In the genomic region with DNA sequence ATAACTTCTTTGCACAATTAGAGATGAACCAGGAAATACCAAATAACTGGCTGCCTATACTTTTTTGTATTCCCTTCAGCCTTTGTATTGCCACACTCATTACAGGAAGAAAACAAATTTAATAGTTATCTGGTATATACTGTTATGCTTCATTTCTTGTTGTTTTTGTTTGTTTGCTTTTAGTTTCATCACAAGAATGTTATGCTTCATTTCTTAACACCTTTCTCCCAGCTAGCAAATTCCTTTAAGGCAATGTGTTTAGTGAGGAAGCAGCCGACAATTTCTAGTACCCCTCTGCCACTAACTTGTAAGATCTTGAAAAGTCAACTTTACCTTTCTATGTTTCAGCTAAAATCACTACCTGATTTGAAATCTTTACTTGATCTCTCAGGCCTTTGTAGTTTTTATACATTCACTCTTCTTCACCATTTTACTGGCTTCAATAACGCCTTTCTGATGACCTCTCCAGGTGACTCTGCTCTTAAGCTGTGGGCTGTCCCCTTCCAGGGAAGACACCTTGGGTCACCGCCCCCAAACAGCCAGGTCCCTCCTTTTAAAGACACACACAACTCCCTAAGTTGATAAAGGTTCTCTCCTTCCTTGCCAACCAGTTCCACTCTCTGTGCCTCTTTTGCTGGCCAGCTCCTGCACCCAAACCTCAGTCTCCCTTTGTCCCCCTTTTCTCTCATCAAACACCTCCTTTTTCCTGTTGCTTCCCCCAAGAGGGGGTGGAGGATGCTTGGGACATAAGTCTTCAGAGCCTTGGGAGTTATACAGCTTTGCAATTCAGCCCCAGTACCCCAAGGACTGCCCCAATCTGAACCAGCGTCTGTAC, we compare ENCODE assay signal across 8 cellular contexts. TPM values are rescaled to one million over a fixed set of nuclear protein-coding genes. Genes with fewer than 3 reads are reported as not detected.
DNase-seq lines count a peak whose midpoint lies in the region; ATAC-seq, FAIRE-seq and TF ChIP-seq lines count a peak whose summit lies in the region.

No MANE protein-coding gene starts in this region.

- no peaks in the 10 kb centered on the region for H3K9me2 ChIP-seq in DOHH2 (replicated peaks; ENCODE audit: control insufficient read depth, low read length)

- H3K4me3 ChIP-seq in DOHH2 (ENCODE audit: low read length): peak overlapping the region; percentile 100
- H3K4me3 ChIP-seq in GM12878: peak overlapping the region; percentile 65
- peak overlapping the region; percentile 86 for H3K4me3 ChIP-seq in iPS-18a (ENCODE audit: low read length)
- peak overlapping the region; percentile 87 to 94 for H3K4me3 ChIP-seq in small intestine (ENCODE audit: low read depth in 1 of 2, low read length in 2 of 2)

- peak overlapping the region; percentile 98 for H3K4me3 Mint-ChIP-seq in HFFc6

- intact Hi-C loops in GM12878 (cut with micrococcal nuclease; ENCODE audit: unreplicated experiment): no loop called here

- H4K20me1 ChIP-seq in DOHH2 (ENCODE audit: control insufficient read depth, insufficient read depth, low read depth, low read length) (peaks cover 15% of the 10 kb centered on the region; the same call in 1 of the 2 replicates), GM12878 (ENCODE audit: control insufficient read depth, insufficient read depth) (no peaks in the 10 kb centered on the region)

- CTCF ChIA-PET in GM12878 (lab: Yijun Ruan, JAX): interaction anchor here (0.6 to 2.2 kb wide), 6 partner anchors 9 to 512 kb away, joined by 3 to 9 read pairs (median 4); partner anchors contain the start of genes GSS and MYH7B

- DNase-seq in HFFc6: peak; percentile 16
- DNase-seq in NCI-H1436 (lab: John Stamatoyannopoulos, UW): peak; percentile 63
- DNase-seq in T-helper 9 cell: peak; percentile 54
- DNase-seq in GM12878 (ENCODE audit: low read depth, low spot score): peak; percentile 58
- peak; percentile 94 for DNase-seq in small intestine
- no peak for DNase-seq in hippocampal formation (lab: John Stamatoyannopoulos, UW)

- H3K36me3 ChIP-seq in DOHH2 (ENCODE audit: control insufficient read depth, low read length): peaks cover 7% of the 10 kb centered on the region; the same call in 1 of the 2 replicates
- H3K36me3 ChIP-seq in GM12878 (ENCODE audit: control insufficient read depth in 2 of 2, insufficient read depth in 2 of 2, low read length in 1 of 2): no peaks in the 10 kb centered on the region
- no peaks in the 10 kb centered on the region for H3K36me3 ChIP-seq in iPS-18a (ENCODE audit: control insufficient read depth, low read depth, low read length)
- no peaks in the 10 kb centered on the region for H3K36me3 ChIP-seq in small intestine (ENCODE audit: control insufficient read depth in 2 of 2, insufficient read depth in 2 of 2, low read length in 2 of 2)

- no peak for TF ChIP-seq RAD21 in GM12878 (IDR thresholded peaks at IDR 0.05; ENCODE audit: insufficient read depth, low read depth, low read length)

- in situ Hi-C loops in GM12878 (cut with MboI): no loop called here

- H3K9me3 ChIP-seq in DOHH2 (ENCODE audit: control insufficient read depth, insufficient read depth, low read length): no peaks in the 10 kb centered on the region
- no peaks in the 10 kb centered on the region for H3K9me3 ChIP-seq in GM12878 (replicated peaks; ENCODE audit: control insufficient read depth, insufficient read depth, low read length)
- no peaks in the 10 kb centered on the region for H3K9me3 ChIP-seq in iPS-18a (ENCODE audit: control insufficient read depth, low read depth, low read length)
- no peaks in the 10 kb centered on the region for H3K9me3 ChIP-seq in small intestine (ENCODE audit: control insufficient read depth, low read depth)

- WGBS in GM12878 (ENCODE audit: insufficient coverage, insufficient replicate concordance, low lambda C conversion rate, missing lambda C conversion rate): 31% methylated on average over 3 of the region's 4 CpGs
- WGBS in small intestine, 3 donors: 1 to 5% (median 3%) methylated on average over 4 of the region's 4 CpGs

- H3K9ac ChIP-seq in GM12878 (ENCODE audit: control insufficient read depth, insufficient read depth, low read length) (peak overlapping the region; percentile 89), iPS-18a (ENCODE audit: low read length) (peak overlapping the region; percentile 65)

- RAD21 ChIA-PET in GM12878 (lab: Charles Lee; ENCODE audit: unreplicated experiment): interaction anchor here (0.9 to 1.6 kb wide), 3 partner anchors 50 to 104 kb away, joined by 3 read pairs; no protein-coding TSS in a partner anchor

- H3K9me3 Mint-ChIP-seq in HFFc6: no peaks in the 10 kb centered on the region

- H3K27ac Mint-ChIP-seq in HFFc6: peak overlapping the region; percentile 92

- peaks cover 47% of the 10 kb centered on the region for H3K4me1 Mint-ChIP-seq in HFFc6 (ENCODE audit: low read depth)

- no peak for TF ChIP-seq EP300 in GM12878 (IDR thresholded peaks at IDR 0.05; ENCODE audit: borderline replicate concordance in 1 of 2, control insufficient read depth in 1 of 2, low read depth in 2 of 2, low read length in 2 of 2)

- SMC1A ChIA-PET in GM12878 (lab: Charles Lee; ENCODE audit: uncharacterized antibody, unreplicated experiment): interaction anchor here (0.6 to 2.1 kb wide), 4 partner anchors 11 to 1042 kb away, joined by 3 to 5 read pairs (median 3); no protein-coding TSS in a partner anchor

- peaks cover 1% of the 10 kb centered on the region for H3K27me3 Mint-ChIP-seq in HFFc6 (ENCODE audit: insufficient read depth)

- H3K27me3 ChIP-seq in DOHH2 (ENCODE audit: control insufficient read depth, low read length) (no peaks in the 10 kb centered on the region), GM12878 (replicated peaks in 1 of 2; ENCODE audit: control insufficient read depth in 2 of 2, insufficient read depth in 2 of 2, low read length in 1 of 2) (no peaks in the 10 kb centered on the region), iPS-18a (ENCODE audit: control insufficient read depth, insufficient read depth, low read length) (no peaks in the 10 kb centered on the region), small intestine (ENCODE audit: control insufficient read depth in 2 of 2, insufficient read depth in 2 of 2, low read length in 2 of 2) (no peaks in the 10 kb centered on the region)

- TF ChIP-seq CTCF in DOHH2 (IDR thresholded peaks at IDR 0.05; ENCODE audit: low read depth, low read length, poor library complexity, severe bottlenecking) (no peak), HFFc6 (IDR thresholded peaks at IDR 0.05) (no peak), GM12878 (IDR thresholded peaks at IDR 0.05 in 2 of 3, conservative IDR thresholded peaks at IDR 0.05 in 1 of 3; ENCODE audit: control insufficient read depth in 2 of 3, extremely low read depth in 1 of 3, insufficient read depth in 1 of 3, low read depth in 3 of 3, low read length in 3 of 3) (no peak)

- H3F3A ChIP-seq in DOHH2 (ENCODE audit: control insufficient read depth, insufficient read depth): peaks cover 5% of the 10 kb centered on the region; the same call in 1 of the 2 replicates

- peak overlapping the region; percentile 61 for H3K27ac ChIP-seq in DOHH2 (ENCODE audit: low read depth, low read length)
- peak overlapping the region; percentile 86 for H3K27ac ChIP-seq in GM12878 (ENCODE audit: control insufficient read depth, insufficient read depth)
- peak overlapping the region; percentile 15 for H3K27ac ChIP-seq in iPS-18a (ENCODE audit: low read length)
- peak overlapping the region; percentile 87 to 90 for H3K27ac ChIP-seq in small intestine (ENCODE audit: low read depth in 1 of 2, low read length in 1 of 2)

- TF ChIP-seq POLR2A in GM12878 (IDR thresholded peaks at IDR 0.05; ENCODE audit: low read depth, low read length): no peak

- peaks cover 61% of the 10 kb centered on the region for H3K79me2 ChIP-seq in DOHH2 (ENCODE audit: control insufficient read depth, low read length)
- peaks cover 45% of the 10 kb centered on the region for H3K79me2 ChIP-seq in GM12878 (ENCODE audit: control insufficient read depth, insufficient read depth, low read length)

- TSS peak; percentile 74 for BruUV-seq in GM12878 (replicated peaks; lab: Mats Ljungman, UMichigan)

- ATAC-seq in GM12878: peak; percentile 93

- H2AFZ ChIP-seq in GM12878 (ENCODE audit: control insufficient read depth, low read depth, low read length): peak overlapping the region; percentile 85

- H3K36me3 Mint-ChIP-seq in HFFc6 (ENCODE audit: low read depth): peaks cover 12% of the 10 kb centered on the region

- H3K4me1 ChIP-seq in DOHH2 (ENCODE audit: control insufficient read depth, low read length) (peaks cover 31% of the 10 kb centered on the region), GM12878 (ENCODE audit: control insufficient read depth, insufficient read depth, low read length) (no peaks in the 10 kb centered on the region; the same call in 1 of the 2 replicates), iPS-18a (ENCODE audit: control insufficient read depth, low read depth, low read length) (peaks cover 5% of the 10 kb centered on the region), small intestine (ENCODE audit: control insufficient read depth in 2 of 2, insufficient read depth in 1 of 2, low read depth in 1 of 2, low read length in 1 of 2) (peaks cover 4 to 7% of the 10 kb centered on the region in 2 donors)

- H3K4me2 ChIP-seq in DOHH2 (ENCODE audit: low read length) (peak overlapping the region; percentile 90), GM12878 (ENCODE audit: control insufficient read depth, insufficient read depth) (peak overlapping the region; percentile 96)

- POLR2A ChIA-PET in GM12878 (lab: Charles Lee): interaction anchor here (0.5 to 0.9 kb wide), 5 partner anchors 46 to 778 kb away, joined by 3 to 8 read pairs (median 3); partner anchors contain the start of gene TP53INP2

- FAIRE-seq in GM12878 (lab: Jason Lieb, UNC) (peak; percentile 92), small intestine (lab: Jason Lieb, UNC) (no peak)

RNA-seq across cellular contexts. Expression of gene NCOA6, which starts 1.2 kb away (rescaled TPM):
- 10 to 100 TPM; 17.6 to 21.0 (median 18.4) TPM for total RNA-seq in HFFc6 (2021; fragmentation: NEBNext Ultra II Directional; extraction: Animal tissue kit (Norgen Biotek cat#: 25700))
- 34.6 and 35.4 TPM in 2 replicates for total RNA-seq in GM12878 (2013; cell fraction: nucleolus; rRNA removed)
- total RNA-seq in GM12878 (2014; rRNA removed): 6.1 TPM in 2 replicates
- 5.9 and 6.6 TPM in 2 replicates for total RNA-seq in GM12878 (2014; rRNA removed; fragmentation: Illumina TruSeq; extraction: Trizol)
- total RNA-seq in GM12878 (2021): 18.6 and 18.7 TPM in 2 replicates
- polyA plus RNA-seq in GM12878 (2011; ENCODE audit: low read depth): 6.3 TPM
- 9.0 and 11.4 TPM in 2 replicates for polyA plus RNA-seq in GM12878 (2011; rRNA removed)
- 10.5 and 12.0 TPM in 2 replicates for polyA plus RNA-seq in GM12878 (2011; cell fraction: cytosol; rRNA removed)
- 11.1 and 13.2 TPM in 2 replicates for polyA plus RNA-seq in GM12878 (2011; cell fraction: nucleus; rRNA removed)
- 12.4 and 14.0 TPM in 2 replicates for polyA plus RNA-seq in GM12878 (2012)
- polyA plus RNA-seq in GM12878 (2014; fragmentation: Illumina TruSeq; extraction: Trizol): 20.6 and 24.8 TPM in 2 replicates
- polyA plus RNA-seq in GM12878 (2014; fragmentation: Nextera tagmentation; extraction: Ambion mirVana): 10 to 100 TPM in 1 of 2 experiments, 1 to 10 TPM in 1; 8.1 to 14.3 TPM
- 11.6 and 14.3 TPM in 2 replicates for polyA plus RNA-seq in GM12878 (2014; rRNA removed)
- polyA plus RNA-seq in GM12878 (2016; fragmentation: Nextera tagmentation; extraction: Ambion mirVana): 10 to 100 TPM; 13.6 to 14.1 TPM
- polyA minus RNA-seq in GM12878 (2011; rRNA and poly(A)+ RNA removed): 15.9 and 17.9 TPM in 2 replicates
- 12.5 and 12.8 TPM in 2 replicates for polyA minus RNA-seq in GM12878 (2011; cell fraction: cytosol; rRNA and poly(A)+ RNA removed)
- polyA minus RNA-seq in GM12878 (2011; cell fraction: nucleus; rRNA and poly(A)+ RNA removed): 8.0 and 18.2 TPM in 2 replicates
- 10 to 100 TPM; 19.3 to 46.5 (median 33.8) TPM for polyA plus RNA-seq in small intestine

RNA-seq across cellular contexts. Expression of gene GGT7, which starts 48.4 kb away (rescaled TPM):
- 10 to 100 TPM; 13.3 to 17.3 (median 16.1) TPM for total RNA-seq in HFFc6 (2021; fragmentation: NEBNext Ultra II Directional; extraction: Animal tissue kit (Norgen Biotek cat#: 25700))
- 7.4 and 8.8 TPM in 2 replicates for total RNA-seq in GM12878 (2013; cell fraction: nucleolus; rRNA removed)
- total RNA-seq in GM12878 (2014; rRNA removed): 4.5 and 6.7 TPM in 2 replicates
- total RNA-seq in GM12878 (2014; rRNA removed; fragmentation: Illumina TruSeq; extraction: Trizol): 2.2 and 2.5 TPM in 2 replicates
- 12.0 and 14.1 TPM in 2 replicates for total RNA-seq in GM12878 (2021)
- polyA plus RNA-seq in GM12878 (2011; ENCODE audit: low read depth): 4.5 TPM
- polyA plus RNA-seq in GM12878 (2011; rRNA removed): 0.10 and 0.53 TPM in 2 replicates
- polyA plus RNA-seq in GM12878 (2011; cell fraction: cytosol; rRNA removed): 0.49 and 0.62 TPM in 2 replicates
- 2.9 and 3.8 TPM in 2 replicates for polyA plus RNA-seq in GM12878 (2011; cell fraction: nucleus; rRNA removed)
- polyA plus RNA-seq in GM12878 (2012): 9.2 and 13.3 TPM in 2 replicates
- polyA plus RNA-seq in GM12878 (2014; fragmentation: Illumina TruSeq; extraction: Trizol): 1.9 and 5.6 TPM in 2 replicates
- polyA plus RNA-seq in GM12878 (2014; fragmentation: Nextera tagmentation; extraction: Ambion mirVana): under 1 TPM; 0.02 to 0.18 TPM
- polyA plus RNA-seq in GM12878 (2014; rRNA removed): 14.7 and 16.7 TPM in 2 replicates
- 1 to 10 TPM; 5.0 to 7.5 TPM for polyA plus RNA-seq in GM12878 (2016; fragmentation: Nextera tagmentation; extraction: Ambion mirVana)
- 0.22 and 1.2 TPM in 2 replicates for polyA minus RNA-seq in GM12878 (2011; rRNA and poly(A)+ RNA removed)
- polyA minus RNA-seq in GM12878 (2011; cell fraction: cytosol; rRNA and poly(A)+ RNA removed): not detected in 2 replicates
- polyA minus RNA-seq in GM12878 (2011; cell fraction: nucleus; rRNA and poly(A)+ RNA removed): 1.1 and 1.2 TPM in 2 replicates
- polyA plus RNA-seq in small intestine: 10 to 100 TPM in 2 of 3 donors, 1 to 10 TPM in 1; 9.7 to 14.5 (median 12.1) TPM

RNA-seq across cellular contexts. Expression of gene ACSS2, which starts 52.2 kb away (rescaled TPM):
- 10 to 100 TPM; 13.2 to 18.0 (median 15.5) TPM for total RNA-seq in HFFc6 (2021; fragmentation: NEBNext Ultra II Directional; extraction: Animal tissue kit (Norgen Biotek cat#: 25700))
- 13.2 and 19.2 TPM in 2 replicates for total RNA-seq in GM12878 (2013; cell fraction: nucleolus; rRNA removed)
- total RNA-seq in GM12878 (2014; rRNA removed) (31.4 and 34.2 TPM in 2 replicates), GM12878 (2014; rRNA removed; fragmentation: Illumina TruSeq; extraction: Trizol) (25.4 and 26.0 TPM in 2 replicates), GM12878 (2021) (28.1 and 36.5 TPM in 2 replicates)
- 15.4 TPM for polyA plus RNA-seq in GM12878 (2011; ENCODE audit: low read depth)
- polyA plus RNA-seq in GM12878 (2011; rRNA removed) (2.8 and 3.1 TPM in 2 replicates), GM12878 (2014; fragmentation: Illumina TruSeq; extraction: Trizol) (28.6 and 34.0 TPM in 2 replicates), GM12878 (2014; fragmentation: Nextera tagmentation; extraction: Ambion mirVana) (10 to 100 TPM; 11.1 to 15.9 TPM), GM12878 (2014; rRNA removed) (32.4 and 37.2 TPM in 2 replicates), GM12878 (2016; fragmentation: Nextera tagmentation; extraction: Ambion mirVana) (10 to 100 TPM; 19.2 to 22.9 TPM), small intestine (100 to 1,000 TPM; 146 to 295 (median 176) TPM)
- polyA plus RNA-seq in GM12878 (2011; cell fraction: cytosol; rRNA removed): 1.9 and 2.3 TPM in 2 replicates
- 3.4 and 6.6 TPM in 2 replicates for polyA plus RNA-seq in GM12878 (2011; cell fraction: nucleus; rRNA removed)
- polyA plus RNA-seq in GM12878 (2012): 14.9 and 18.0 TPM in 2 replicates
- 3.6 and 5.4 TPM in 2 replicates for polyA minus RNA-seq in GM12878 (2011; rRNA and poly(A)+ RNA removed)
- 2.9 and 3.4 TPM in 2 replicates for polyA minus RNA-seq in GM12878 (2011; cell fraction: cytosol; rRNA and poly(A)+ RNA removed)
- 1.6 and 3.1 TPM in 2 replicates for polyA minus RNA-seq in GM12878 (2011; cell fraction: nucleus; rRNA and poly(A)+ RNA removed)

Comparison
In these comparisons a context has a peak if more than half of its experiments do, and no peak if none do; other contexts are left out.
1. H3K27ac ChIP-seq: peak in every context shown above with its lines; median percentile 88 in small intestine; 86 in GM12878; 61 in DOHH2; 15 in iPS-18a.
2. DNase-seq: peak in HFFc6 (single experiment), NCI-H1436 (single experiment), T-helper 9 cell (single experiment), GM12878 (single experiment) and small intestine (single experiment); none in hippocampal formation (0 of 2).
3. Peak in every context shown above with its lines, with median percentiles within 50 percentile points of each other: H3K4me3 ChIP-seq.